24 cellular contexts compared by ENCODE assay signal in the genomic region with DNA sequence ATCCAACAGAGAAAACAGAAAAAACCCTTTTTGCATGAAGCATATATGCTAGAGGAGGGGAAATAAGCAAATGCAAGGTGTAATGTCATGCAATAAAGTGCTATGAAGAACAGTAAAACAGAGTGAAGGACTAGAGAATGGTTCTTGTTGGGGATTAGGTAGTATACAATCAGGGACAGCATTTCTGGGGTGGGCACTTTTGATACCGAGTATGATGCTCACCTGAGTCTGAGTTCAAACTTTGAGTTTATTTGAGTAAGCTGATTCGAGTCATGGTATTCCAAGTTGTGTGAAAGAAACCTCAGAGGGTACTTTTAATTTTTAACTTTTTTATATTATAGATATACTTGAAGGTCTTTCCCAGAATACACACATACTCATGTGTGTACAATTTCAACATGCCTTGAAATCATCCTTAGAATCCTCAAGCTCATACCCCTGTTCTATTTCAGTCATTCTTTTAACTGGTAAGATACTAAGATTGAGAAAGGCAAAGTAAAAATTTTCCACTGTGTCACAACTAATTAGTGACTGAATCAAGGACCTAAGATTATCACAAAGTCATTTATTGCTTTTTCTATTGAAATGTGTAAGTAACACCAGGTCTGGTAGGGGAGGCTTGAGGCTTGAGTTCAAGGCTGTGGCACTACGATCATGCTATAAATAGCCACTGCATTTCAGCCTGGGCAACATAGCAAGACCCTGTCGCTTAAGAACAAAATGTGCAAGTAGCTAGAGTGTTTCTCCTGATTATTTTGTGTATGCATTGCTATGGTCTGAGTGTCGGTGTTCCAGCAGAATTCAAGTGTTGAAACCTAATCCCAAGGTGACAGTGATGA. TPM values are rescaled to one million over a fixed set of nuclear protein-coding genes. Genes with fewer than 3 reads are reported as not detected.
A peak's percentile ranks its signal among the peaks of the same experiment; 100 is the strongest.
DNase-seq lines count a peak whose midpoint lies in the region; ATAC-seq, FAIRE-seq and TF ChIP-seq lines count a peak whose summit lies in the region.
"Had no signal": no experiment of that assay in that cellular context is flagged by ENCODE, and none has a peak within 500 bp of the region (broad histone marks: within the 10 kb centered on the region; RNA-seq: fewer than 3 reads in every experiment).

No MANE protein-coding gene starts in this region.

- no peaks in the 10 kb centered on the region for H3K27me3 Mint-ChIP-seq in activated CD8-positive, alpha-beta memory T cell treated with anti-CD3 and anti-CD28 coated beads, Interleukin-2, amount 10 ng/mL, durations not matched to agents 7 days and 5 days
- no peaks in the 10 kb centered on the region for H3K27me3 Mint-ChIP-seq in WTC11 (ENCODE audit: low read depth)
- H3K27me3 Mint-ChIP-seq: brain, T-cell had no signal

- H3K4me3 ChIP-seq in dorsolateral prefrontal cortex, result no peak overlapping the region
- H3K4me3 ChIP-seq: adrenal gland, GM12878, heart right ventricle had no signal

- no peak for TF ChIP-seq CTCF in WTC11 (IDR thresholded peaks at IDR 0.05)
- TF ChIP-seq CTCF in dorsolateral prefrontal cortex (IDR thresholded peaks at IDR 0.05 in 54 of 56, conservative IDR thresholded peaks at IDR 0.05 in 2 of 56; ENCODE audit: low read depth in 1 of 56, partially characterized antibody in 56 of 56), result no peak
- no peak for TF ChIP-seq CTCF in GM20000 (IDR thresholded peaks at IDR 0.05; ENCODE audit: extremely low read depth, missing control alignments)

- peaks cover 49% of the 10 kb centered on the region for H3K4me1 Mint-ChIP-seq in activated CD8-positive, alpha-beta memory T cell treated with anti-CD3 and anti-CD28 coated beads, Interleukin-2, amount 10 ng/mL, durations not matched to agents 7 days and 5 days
- H3K4me1 Mint-ChIP-seq in WTC11, result peaks cover 26% of the 10 kb centered on the region

- H3K27me3 ChIP-seq in dorsolateral prefrontal cortex, result no peaks in the 10 kb centered on the region
- H3K27me3 ChIP-seq: adrenal gland, heart right ventricle had no signal

- POLR2A ChIA-PET in WTC11 (lab: Charles Lee), result no interaction called here

- H3K36me3 Mint-ChIP-seq in activated CD8-positive, alpha-beta memory T cell treated with anti-CD3 and anti-CD28 coated beads, Interleukin-2, amount 10 ng/mL, durations not matched to agents 7 days and 5 days, result peaks cover 38% of the 10 kb centered on the region
- H3K36me3 Mint-ChIP-seq in WTC11, result no peaks in the 10 kb centered on the region

- ATAC-seq in activated CD8-positive, alpha-beta memory T cell treated with anti-CD3 and anti-CD28 coated beads, Interleukin-2, amount 10 ng/mL, durations not matched to agents 7 days and 5 days, result peak; percentile 39
- ATAC-seq in WTC11 (no peak), HG03095 (IDR thresholded peaks at IDR 0.05; ENCODE audit: unreplicated experiment) (no peak)
- ATAC-seq: GM12878, heart right ventricle, T-cell had no signal

- H3K27ac ChIP-seq in dorsolateral prefrontal cortex, result peak overlapping the region in 42 of 59 donors; percentile 0 to 81 (median 50)

- no peak overlapping the region for H3K27ac Mint-ChIP-seq in activated CD8-positive, alpha-beta memory T cell treated with anti-CD3 and anti-CD28 coated beads, Interleukin-2, amount 10 ng/mL, durations not matched to agents 7 days and 5 days
- H3K27ac Mint-ChIP-seq in WTC11, result peak overlapping the region; percentile 8; the same call in 1 of the 2 replicates
- H3K27ac Mint-ChIP-seq: brain had no signal

- intact Hi-C loops in dorsolateral prefrontal cortex (cut with DNase I), result no loop called here

- no peak for FAIRE-seq in urothelium cell line (lab: Jason Lieb, UNC)
- FAIRE-seq: GM12878, RCC 7860 had no signal

- CTCF ChIA-PET in activated CD8-positive, alpha-beta memory T cell treated with anti-CD3 and anti-CD28 coated beads, Interleukin-2, amount 10 ng/mL, durations not matched to agents 7 days and 5 days (lab: Charles Lee), result interaction anchor here (1.4 to 1.5 kb wide), 2 partner anchors 14 to 226 kb away, joined by 3 to 5 read pairs; no protein-coding TSS in a partner anchor
- CTCF ChIA-PET in WTC11 (lab: Charles Lee), result no interaction called here

- no peak overlapping the region for H3K4me3 Mint-ChIP-seq in activated CD8-positive, alpha-beta memory T cell treated with anti-CD3 and anti-CD28 coated beads, Interleukin-2, amount 10 ng/mL, durations not matched to agents 7 days and 5 days
- H3K4me3 Mint-ChIP-seq in WTC11, result no peak overlapping the region
- H3K4me3 Mint-ChIP-seq: brain, CD14-positive monocyte, H9, T-cell had no signal

- peaks cover 2% of the 10 kb centered on the region for H3K9me3 Mint-ChIP-seq in activated CD8-positive, alpha-beta memory T cell treated with anti-CD3 and anti-CD28 coated beads, Interleukin-2, amount 10 ng/mL, durations not matched to agents 7 days and 5 days (ENCODE audit: low read depth)
- no peaks in the 10 kb centered on the region for H3K9me3 Mint-ChIP-seq in WTC11
- H3K9me3 Mint-ChIP-seq: brain, H9, T-cell had no signal

- no peak for DNase-seq in activated CD8-positive, alpha-beta memory T cell treated with anti-CD3 and anti-CD28 coated beads, Interleukin-2, amount 10 ng/mL, durations not matched to agents 7 days and 5 days
- DNase-seq in activated CD8-positive, alpha-beta memory T cell treated with anti-CD3 and anti-CD28 coated beads, Interleukin-2, amount 50 U/mL, for 4 hours, result no peak
- DNase-seq in GF-D8 (lab: John Stamatoyannopoulos, UW) (peak; percentile 10), WTC11 (ENCODE audit: low spot score) (no peak), dorsolateral prefrontal cortex (no peak), GM20000 (ENCODE audit: low spot score) (no peak), urothelium cell line (ENCODE audit: low spot score) (no peak)
- DNase-seq: adrenal gland; Calu3; effector CD8-positive, alpha-beta T cell; erythroblast; H9; heart right ventricle; Kasumi-1; left cardiac atrium; NCI-H1048; NCI-H187; NCI-H526 treated with DMSO at 0.1 percent for 48 hours; T-cell had no signal

TF ChIP-seq in WTC11, 78 proteins besides CTCF, POLR2A, EP300 and RAD21 (continues in another document):
- TF ChIP-seq, protein P1, sequence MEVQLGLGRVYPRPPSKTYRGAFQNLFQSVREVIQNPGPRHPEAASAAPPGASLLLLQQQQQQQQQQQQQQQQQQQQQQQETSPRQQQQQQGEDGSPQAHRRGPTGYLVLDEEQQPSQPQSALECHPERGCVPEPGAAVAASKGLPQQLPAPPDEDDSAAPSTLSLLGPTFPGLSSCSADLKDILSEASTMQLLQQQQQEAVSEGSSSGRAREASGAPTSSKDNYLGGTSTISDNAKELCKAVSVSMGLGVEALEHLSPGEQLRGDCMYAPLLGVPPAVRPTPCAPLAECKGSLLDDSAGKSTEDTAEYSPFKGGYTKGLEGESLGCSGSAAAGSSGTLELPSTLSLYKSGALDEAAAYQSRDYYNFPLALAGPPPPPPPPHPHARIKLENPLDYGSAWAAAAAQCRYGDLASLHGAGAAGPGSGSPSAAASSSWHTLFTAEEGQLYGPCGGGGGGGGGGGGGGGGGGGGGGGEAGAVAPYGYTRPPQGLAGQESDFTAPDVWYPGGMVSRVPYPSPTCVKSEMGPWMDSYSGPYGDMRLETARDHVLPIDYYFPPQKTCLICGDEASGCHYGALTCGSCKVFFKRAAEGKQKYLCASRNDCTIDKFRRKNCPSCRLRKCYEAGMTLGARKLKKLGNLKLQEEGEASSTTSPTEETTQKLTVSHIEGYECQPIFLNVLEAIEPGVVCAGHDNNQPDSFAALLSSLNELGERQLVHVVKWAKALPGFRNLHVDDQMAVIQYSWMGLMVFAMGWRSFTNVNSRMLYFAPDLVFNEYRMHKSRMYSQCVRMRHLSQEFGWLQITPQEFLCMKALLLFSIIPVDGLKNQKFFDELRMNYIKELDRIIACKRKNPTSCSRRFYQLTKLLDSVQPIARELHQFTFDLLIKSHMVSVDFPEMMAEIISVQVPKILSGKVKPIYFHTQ (CRISPR knock-in tag; IDR thresholded peaks at IDR 0.05), result no peak
- TF ChIP-seq, protein P2, sequence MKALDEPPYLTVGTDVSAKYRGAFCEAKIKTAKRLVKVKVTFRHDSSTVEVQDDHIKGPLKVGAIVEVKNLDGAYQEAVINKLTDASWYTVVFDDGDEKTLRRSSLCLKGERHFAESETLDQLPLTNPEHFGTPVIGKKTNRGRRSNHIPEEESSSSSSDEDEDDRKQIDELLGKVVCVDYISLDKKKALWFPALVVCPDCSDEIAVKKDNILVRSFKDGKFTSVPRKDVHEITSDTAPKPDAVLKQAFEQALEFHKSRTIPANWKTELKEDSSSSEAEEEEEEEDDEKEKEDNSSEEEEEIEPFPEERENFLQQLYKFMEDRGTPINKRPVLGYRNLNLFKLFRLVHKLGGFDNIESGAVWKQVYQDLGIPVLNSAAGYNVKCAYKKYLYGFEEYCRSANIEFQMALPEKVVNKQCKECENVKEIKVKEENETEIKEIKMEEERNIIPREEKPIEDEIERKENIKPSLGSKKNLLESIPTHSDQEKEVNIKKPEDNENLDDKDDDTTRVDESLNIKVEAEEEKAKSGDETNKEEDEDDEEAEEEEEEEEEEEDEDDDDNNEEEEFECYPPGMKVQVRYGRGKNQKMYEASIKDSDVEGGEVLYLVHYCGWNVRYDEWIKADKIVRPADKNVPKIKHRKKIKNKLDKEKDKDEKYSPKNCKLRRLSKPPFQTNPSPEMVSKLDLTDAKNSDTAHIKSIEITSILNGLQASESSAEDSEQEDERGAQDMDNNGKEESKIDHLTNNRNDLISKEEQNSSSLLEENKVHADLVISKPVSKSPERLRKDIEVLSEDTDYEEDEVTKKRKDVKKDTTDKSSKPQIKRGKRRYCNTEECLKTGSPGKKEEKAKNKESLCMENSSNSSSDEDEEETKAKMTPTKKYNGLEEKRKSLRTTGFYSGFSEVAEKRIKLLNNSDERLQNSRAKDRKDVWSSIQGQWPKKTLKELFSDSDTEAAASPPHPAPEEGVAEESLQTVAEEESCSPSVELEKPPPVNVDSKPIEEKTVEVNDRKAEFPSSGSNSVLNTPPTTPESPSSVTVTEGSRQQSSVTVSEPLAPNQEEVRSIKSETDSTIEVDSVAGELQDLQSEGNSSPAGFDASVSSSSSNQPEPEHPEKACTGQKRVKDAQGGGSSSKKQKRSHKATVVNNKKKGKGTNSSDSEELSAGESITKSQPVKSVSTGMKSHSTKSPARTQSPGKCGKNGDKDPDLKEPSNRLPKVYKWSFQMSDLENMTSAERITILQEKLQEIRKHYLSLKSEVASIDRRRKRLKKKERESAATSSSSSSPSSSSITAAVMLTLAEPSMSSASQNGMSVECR (CRISPR knock-in tag; IDR thresholded peaks at IDR 0.05; ENCODE audit: borderline replicate concordance), result no peak
- no peak for TF ChIP-seq NFATC4 (CRISPR knock-in tag; IDR thresholded peaks at IDR 0.05)
- TF ChIP-seq, protein P3, sequence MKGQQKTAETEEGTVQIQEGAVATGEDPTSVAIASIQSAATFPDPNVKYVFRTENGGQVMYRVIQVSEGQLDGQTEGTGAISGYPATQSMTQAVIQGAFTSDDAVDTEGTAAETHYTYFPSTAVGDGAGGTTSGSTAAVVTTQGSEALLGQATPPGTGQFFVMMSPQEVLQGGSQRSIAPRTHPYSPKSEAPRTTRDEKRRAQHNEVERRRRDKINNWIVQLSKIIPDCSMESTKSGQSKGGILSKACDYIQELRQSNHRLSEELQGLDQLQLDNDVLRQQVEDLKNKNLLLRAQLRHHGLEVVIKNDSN (CRISPR knock-in tag; IDR thresholded peaks at IDR 0.05), result no peak

RNA-seq across cellular contexts. Expression of a gene that starts 12.1 kb away (rescaled TPM):
- 10 to 100 TPM; 15.7 to 16.5 TPM for total RNA-seq in activated CD8-positive, alpha-beta memory T cell treated with anti-CD3 and anti-CD28 coated beads, Interleukin-2, amount 10 ng/mL, durations not matched to agents 7 days and 5 days
- total RNA-seq in WTC11 (2021), result 23.6 to 25.5 TPM (median 24.2 TPM) in 3 replicates
- 100 to 1,000 TPM in 21 of 120 experiments, 10 to 100 TPM in 99; 38.4 to 137 (median 85.9) TPM for total RNA-seq in dorsolateral prefrontal cortex
